8 cellular contexts compared by ENCODE assay signal in the genomic region with DNA sequence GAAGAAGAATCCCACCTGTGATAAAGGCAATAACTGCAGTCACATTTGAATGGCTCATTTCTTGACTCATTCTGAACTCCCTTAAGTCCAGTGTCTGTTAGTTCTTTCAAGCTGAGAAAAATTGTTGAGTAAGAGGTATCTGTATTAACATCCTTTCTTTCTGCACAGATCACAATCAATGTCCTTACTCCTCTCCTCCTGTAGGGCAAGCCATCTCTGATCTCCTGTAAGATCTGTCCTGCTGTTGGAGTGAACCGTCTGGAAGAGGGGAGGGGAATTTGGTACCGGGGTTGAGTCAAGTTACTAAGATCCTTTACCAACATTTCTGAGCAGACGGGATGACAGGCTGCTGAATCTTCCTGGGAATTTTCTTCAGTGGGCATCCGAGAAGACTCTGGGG.
"Had no signal": no experiment of that assay in that cellular context is flagged by ENCODE, and none has a peak within 500 bp of the region (broad histone marks: within the 10 kb centered on the region; RNA-seq: fewer than 3 reads in every experiment).

No MANE protein-coding gene starts in this region.

- DNase-seq: GDM1, GF-D8 had no signal

- FAIRE-seq: G401.6, GM12878, GM12891, GM12892, GM18507, GM19239 had no signal

- H3K4me3 ChIP-seq: GM12878 had no signal

- ATAC-seq: GM12878 had no signal
